In the genomic region with DNA sequence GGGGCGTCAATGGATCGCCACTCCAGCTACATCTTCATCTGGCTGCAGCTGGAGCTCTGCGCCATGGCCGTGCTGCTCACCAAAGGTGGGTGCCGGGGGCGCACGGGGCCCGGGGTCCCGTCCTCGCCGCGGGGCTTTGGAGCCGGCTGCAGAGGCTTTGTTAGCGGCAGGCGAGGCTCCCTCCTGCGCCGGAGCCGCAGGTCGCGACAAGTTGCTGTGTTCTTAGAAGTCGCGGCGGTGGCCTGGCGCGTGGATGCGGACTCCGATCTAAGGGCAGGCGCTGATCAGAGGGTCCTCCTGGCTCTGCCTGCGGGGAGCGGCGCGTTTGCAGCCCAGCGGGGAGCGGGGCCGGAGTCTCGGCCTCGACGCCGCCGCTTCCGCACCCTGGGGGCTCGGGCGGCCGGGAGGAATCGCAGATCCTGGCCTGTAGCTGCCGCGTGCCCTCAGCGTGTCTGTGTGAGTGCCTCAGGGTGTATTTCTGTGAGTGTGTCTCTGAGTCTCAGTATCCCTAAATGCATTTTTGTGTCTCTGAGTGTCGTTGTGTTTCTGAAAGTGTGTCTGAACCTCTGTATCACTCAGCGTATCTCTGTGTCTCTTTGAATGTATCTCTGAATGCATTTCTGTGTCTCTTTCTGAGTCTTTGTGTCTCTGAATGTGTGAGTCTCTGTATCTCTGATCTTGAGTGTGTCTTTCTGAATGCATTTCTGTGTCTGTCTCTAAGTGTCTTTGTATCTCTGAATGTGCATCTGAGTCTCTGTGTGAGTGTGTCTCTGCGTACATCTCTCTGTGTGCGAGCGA, we compare ENCODE assay signal across 9 cellular contexts. TPM values are rescaled to one million over a fixed set of nuclear protein-coding genes. Genes with fewer than 3 reads are reported as not detected.
DNase-seq lines count a peak whose midpoint lies in the region; ATAC-seq and TF ChIP-seq lines count a peak whose summit lies in the region.
"Had no signal": no experiment of that assay in that cellular context is flagged by ENCODE, and none has a peak within 500 bp of the region (broad histone marks: within the 10 kb centered on the region; RNA-seq: fewer than 3 reads in every experiment).

No MANE protein-coding gene starts in this region.

- H3K9me3 Mint-ChIP-seq in activated naive CD8-positive, alpha-beta T cell (ENCODE audit: low read depth), result no peaks in the 10 kb centered on the region
- H3K9me3 Mint-ChIP-seq in progenitor cell of endocrine pancreas (ENCODE audit: low read depth), result no peaks in the 10 kb centered on the region

- H3K27me3 ChIP-seq in heart right ventricle, result peaks cover 0 to 83% (median 12%) of the 10 kb centered on the region in 7 donors

- H3K4me1 Mint-ChIP-seq in activated naive CD8-positive, alpha-beta T cell (ENCODE audit: low read depth), result peaks cover 32% of the 10 kb centered on the region
- H3K4me1 Mint-ChIP-seq in progenitor cell of endocrine pancreas (ENCODE audit: low read depth), result peaks cover 52% of the 10 kb centered on the region

- WGBS in heart right ventricle, 2 donors, result 1 to 3% methylated on average over 48 to 53 of the region's 53 CpGs

- intact Hi-C loops in heart right ventricle (cut with DNase I), result loop anchor here in 9 of 10 donors (1.0 to 5.0 kb wide), 11 partner anchors 159 to 629 kb away; no protein-coding TSS in a partner anchor

- ATAC-seq in heart right ventricle, result peak in 6 of 8 donors; percentile 10 to 29 (median 16)
- ATAC-seq in HG03108 (IDR thresholded peaks at IDR 0.05; ENCODE audit: unreplicated experiment), result no peak

- no peaks in the 10 kb centered on the region for H3K9me3 ChIP-seq in heart right ventricle

- H3K27ac Mint-ChIP-seq in activated naive CD8-positive, alpha-beta T cell, result peak overlapping the region; percentile 38
- peak overlapping the region; percentile 93 for H3K27ac Mint-ChIP-seq in progenitor cell of endocrine pancreas

- peaks cover 0 to 15% (median 0%) of the 10 kb centered on the region in 9 donors for H3K36me3 ChIP-seq in heart right ventricle

- H3K4me3 Mint-ChIP-seq in activated naive CD8-positive, alpha-beta T cell, result peak overlapping the region; percentile 85
- H3K4me3 Mint-ChIP-seq in progenitor cell of endocrine pancreas (ENCODE audit: low read depth), result peak overlapping the region; percentile 97

- peak; percentile 13 for DNase-seq in DMS 273 (lab: John Stamatoyannopoulos, UW; ENCODE audit: unreplicated experiment)
- no peak for DNase-seq in DMS 273 treated with DMSO at 0.1 percent for 48 hours (lab: John Stamatoyannopoulos, UW)
- peak; percentile 42 for DNase-seq in NCI-H748 (lab: John Stamatoyannopoulos, UW; ENCODE audit: unreplicated experiment)
- DNase-seq in heart right ventricle, result peak in 1 of 2 donors; percentile 32
- peak; percentile 23 for DNase-seq in progenitor cell of endocrine pancreas (ENCODE audit: low spot score, unreplicated experiment)
- no peak for DNase-seq in DMS79 treated with DMSO at 0.1 percent for 48 hours (lab: John Stamatoyannopoulos, UW)

- H3K27ac ChIP-seq in heart right ventricle, result peak overlapping the region; percentile 68 to 89 (median 80)
- H3K27ac ChIP-seq: 22Rv1 had no signal

- peak overlapping the region; percentile 72 to 94 (median 82) for H3K4me3 ChIP-seq in heart right ventricle

- peaks cover 51% of the 10 kb centered on the region for H3K27me3 Mint-ChIP-seq in activated naive CD8-positive, alpha-beta T cell
- H3K27me3 Mint-ChIP-seq in progenitor cell of endocrine pancreas, result no peaks in the 10 kb centered on the region

- peaks cover 0 to 60% (median 37%) of the 10 kb centered on the region in 9 donors for H3K4me1 ChIP-seq in heart right ventricle

- no peak for TF ChIP-seq CTCF in heart right ventricle (IDR thresholded peaks at IDR 0.05)
- TF ChIP-seq CTCF in progenitor cell of endocrine pancreas (IDR thresholded peaks at IDR 0.05; ENCODE audit: unreplicated experiment), result no peak

- H3K36me3 Mint-ChIP-seq in activated naive CD8-positive, alpha-beta T cell, result no peaks in the 10 kb centered on the region
- peaks cover 3% of the 10 kb centered on the region for H3K36me3 Mint-ChIP-seq in progenitor cell of endocrine pancreas (ENCODE audit: insufficient read depth)

RNA-seq across cellular contexts. Expression of gene BAMBI, which starts 0.8 kb away (rescaled TPM):
- 10 to 100 TPM; 11.0 to 29.6 (median 21.3) TPM for total RNA-seq in heart right ventricle
- polyA plus RNA-seq in heart right ventricle, result 10 to 100 TPM in 1 of 2 donors, 1 to 10 TPM in 1; 5.0 to 52.7 TPM
- 31.4 and 35.4 TPM in 2 replicates for total RNA-seq in progenitor cell of endocrine pancreas

Comparison
In these comparisons a context has a peak if more than half of its experiments do, and no peak if none do; other contexts are left out.
1. DNase-seq: peak in DMS 273 (single experiment), NCI-H748 (single experiment) and progenitor cell of endocrine pancreas (single experiment); none in DMS 273 treated with DMSO at 0.1 percent for 48 hours (single experiment) and DMS79 treated with DMSO at 0.1 percent for 48 hours (single experiment).